ENCODE assay signal across 23 cellular contexts in the genomic region with DNA sequence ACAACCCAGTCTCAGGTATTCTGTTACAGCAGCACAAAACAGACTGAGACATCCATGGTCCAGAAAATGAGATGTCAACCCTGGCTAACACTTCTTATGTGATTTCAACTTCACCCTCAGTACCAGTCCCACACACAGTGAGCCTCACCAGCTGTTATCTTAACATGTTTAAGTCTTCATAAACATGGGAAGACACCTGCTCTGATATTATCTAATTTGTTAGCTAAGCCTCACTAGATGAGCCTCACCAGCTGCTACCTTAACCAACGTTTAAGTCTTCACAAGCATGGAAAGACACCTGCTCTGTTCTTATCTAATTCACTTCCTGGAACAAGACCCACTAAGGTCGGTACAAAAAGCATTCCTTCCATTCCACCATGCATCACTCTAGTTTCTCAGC.
"Had no signal": no experiment of that assay in that cellular context is flagged by ENCODE, and none has a peak within 500 bp of the region (broad histone marks: within the 10 kb centered on the region; RNA-seq: fewer than 3 reads in every experiment).

No MANE protein-coding gene starts in this region.

- DNase-seq: effector CD8-positive, alpha-beta T cell; endodermal cell; foreskin fibroblast; gastrocnemius medialis; heart left ventricle; kidney; natural killer cell; occipital lobe; ovary; posterior cingulate gyrus; psoas muscle; right cardiac atrium; sigmoid colon; stimulated activated CD4-positive, alpha-beta T cell treated with anti-CD3 and anti-CD28 coated beads, Interleukin-2, amount 100 ng/mL, for 24 hours; stimulated activated CD4-positive, alpha-beta T cell treated with anti-CD3 and anti-CD28 coated beads, Interleukin-4, amount 100 ng/mL, for 4 hours; stimulated activated naive B cell treated with anti-CD40 and anti-IgM and Interleukin-4, amounts not matched to agents 10 μg/mL and 1 μg/mL and 100 μg/mL, for 72 hours had no signal

- H3K27me3 ChIP-seq: gastrocnemius medialis, hepatocyte, ovary, sigmoid colon, vagina had no signal

- H3K27ac ChIP-seq: epithelial cell of prostate, gastrocnemius medialis, heart left ventricle, hepatocyte, ovary, psoas muscle, sigmoid colon, thoracic aorta, vagina had no signal

- H3K4me3 ChIP-seq: gastrocnemius medialis, heart left ventricle, hepatocyte, lung, ovary, psoas muscle, sigmoid colon, thoracic aorta, vagina had no signal

- H3K9me3 ChIP-seq: ovary, thoracic aorta, vagina had no signal

- ATAC-seq: esophagus mucosa; gastrocnemius medialis; heart left ventricle; left lobe of liver; natural killer cell; psoas muscle; right cardiac atrium; stimulated activated naive B cell treated with anti-CD40 and anti-IgM and Interleukin-4, amounts not matched to agents 10 μg/mL and 1 μg/mL and 100 μg/mL, for 72 hours had no signal

- H3K4me1 ChIP-seq: gastrocnemius medialis, heart left ventricle, psoas muscle, sigmoid colon had no signal

- H3K36me3 ChIP-seq: gastrocnemius medialis, heart left ventricle, ovary, sigmoid colon, thoracic aorta, vagina had no signal
